ENCODE assay signal across 9 cellular contexts in the genomic region with DNA sequence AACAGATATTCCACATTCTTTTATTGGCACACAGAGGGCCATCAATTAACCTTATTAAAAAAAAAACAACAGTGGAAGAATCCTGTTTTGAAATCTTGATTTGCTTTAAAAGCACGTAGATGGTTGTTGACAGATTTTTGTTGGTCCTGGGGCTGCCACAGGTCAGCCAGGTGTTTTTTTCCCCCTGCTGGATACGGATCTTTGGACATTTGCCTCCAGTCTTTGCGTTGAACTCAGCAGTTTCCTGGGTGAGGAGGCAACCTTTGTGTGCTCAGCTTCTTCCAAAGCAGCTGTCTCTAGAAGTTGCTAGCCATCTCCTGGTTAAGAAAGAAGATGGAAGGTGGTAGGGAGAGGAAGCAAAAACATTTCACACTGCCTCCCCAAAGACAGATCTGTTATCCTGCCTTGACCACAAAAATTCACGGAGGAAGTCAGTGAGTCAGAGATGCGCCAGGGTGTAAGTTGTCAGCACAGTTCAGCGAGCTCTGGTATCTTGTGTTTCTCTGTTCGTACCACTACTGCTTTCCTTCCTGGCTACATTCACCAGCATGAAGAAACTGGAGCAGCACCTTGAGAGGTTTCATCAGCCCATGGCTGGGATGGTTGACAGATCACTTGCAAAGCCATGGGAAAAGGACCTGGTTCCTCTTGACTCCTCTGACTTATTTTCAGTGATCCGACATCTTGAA.
A peak's percentile ranks its signal among the peaks of the same experiment; 100 is the strongest.
DNase-seq lines count a peak whose midpoint lies in the region; ATAC-seq, FAIRE-seq and TF ChIP-seq lines count a peak whose summit lies in the region.
"Had no signal": no experiment of that assay in that cellular context is flagged by ENCODE, and none has a peak within 500 bp of the region (broad histone marks: within the 10 kb centered on the region; RNA-seq: fewer than 3 reads in every experiment).

No MANE protein-coding gene starts in this region.

- FAIRE-seq in kidney (lab: Jason Lieb, UNC), result no peak
- FAIRE-seq: G401.6 had no signal

- H3K27me3 ChIP-seq in HAP-1 (ENCODE audit: low read depth), result no peaks in the 10 kb centered on the region

- H3K9me3 ChIP-seq in kidney (ENCODE audit: control insufficient read depth in 1 of 2, low read length in 2 of 2), result no peaks in the 10 kb centered on the region
- no peaks in the 10 kb centered on the region for H3K9me3 ChIP-seq in HAP-1

- CTCF ChIA-PET in activated B cell treated with CpG ODN at 0.5 μM for 24 hours (lab: Charles Lee), result no interaction called here

- H3K9ac ChIP-seq in kidney (ENCODE audit: low read length in 2 of 2), result no peak overlapping the region

- intact Hi-C loops in activated B cell treated with CpG ODN at 0.5 μM for 24 hours (cut with micrococcal nuclease), result no loop called here
- intact Hi-C loops in kidney (cut with DNase I), result no loop called here

- H3K4me1 ChIP-seq in kidney (ENCODE audit: control insufficient read depth in 1 of 2, insufficient read depth in 1 of 2, low read depth in 1 of 2, low read length in 2 of 2) (peaks cover 14 to 19% of the 10 kb centered on the region in 2 donors), HAP-1 (no peaks in the 10 kb centered on the region)

- H3K36me3 Mint-ChIP-seq in activated B cell treated with CpG ODN at 0.5 μM for 24 hours (ENCODE audit: low read depth), result no peaks in the 10 kb centered on the region
- H3K36me3 Mint-ChIP-seq in endothelial cell (ENCODE audit: low read depth, unreplicated experiment), result peaks cover 4% of the 10 kb centered on the region

- H3K4me1 Mint-ChIP-seq in activated B cell treated with CpG ODN at 0.5 μM for 24 hours (peaks cover 14% of the 10 kb centered on the region), endothelial cell (ENCODE audit: unreplicated experiment) (peaks cover 42% of the 10 kb centered on the region)

- H3K4me3 Mint-ChIP-seq in activated B cell treated with CpG ODN at 0.5 μM for 24 hours, result peak overlapping the region; percentile 0
- H3K4me3 Mint-ChIP-seq in endothelial cell (ENCODE audit: unreplicated experiment), result no peak overlapping the region

- TF ChIP-seq CTCF in activated B cell treated with CpG ODN at 0.5 μM for 24 hours (IDR thresholded peaks at IDR 0.05) (no peak), endothelial cell (IDR thresholded peaks at IDR 0.05; ENCODE audit: unreplicated experiment) (no peak), kidney (IDR thresholded peaks at IDR 0.05; ENCODE audit: borderline replicate concordance, extremely low read depth, insufficient read depth) (no peak)

- H3K27me3 Mint-ChIP-seq in activated B cell treated with CpG ODN at 0.5 μM for 24 hours, result no peaks in the 10 kb centered on the region
- peaks cover 15% of the 10 kb centered on the region for H3K27me3 Mint-ChIP-seq in endothelial cell (ENCODE audit: unreplicated experiment)

- H3K4me3 ChIP-seq in kidney (ENCODE audit: low read length in 2 of 2), result no peak overlapping the region
- no peak overlapping the region for H3K4me3 ChIP-seq in HAP-1

- H3K9me3 Mint-ChIP-seq in activated B cell treated with CpG ODN at 0.5 μM for 24 hours (no peaks in the 10 kb centered on the region), endothelial cell (ENCODE audit: unreplicated experiment) (no peaks in the 10 kb centered on the region)

- ATAC-seq in HG03571 (IDR thresholded peaks at IDR 0.05; ENCODE audit: unreplicated experiment), result peak; percentile 65
- peak; percentile 82 for ATAC-seq in activated B cell treated with CpG ODN at 0.5 μM for 24 hours (ENCODE audit: low read depth)

- DNase-seq in stimulated activated CD4-positive, alpha-beta T cell treated with anti-CD3 and anti-CD28 coated beads, Interleukin-15, amount 100 ng/mL, for 24 hours, result peak; percentile 44
- DNase-seq in stimulated activated CD4-positive, alpha-beta T cell treated with anti-CD3 and anti-CD28 coated beads, Interleukin-12 subunit alpha, Interleukin-12 subunit beta, amount 100 ng/mL, for 4 hours, result no peak
- DNase-seq in activated B cell treated with CpG ODN at 0.5 μM for 24 hours (no peak), endothelial cell (ENCODE audit: low spot score) (no peak), kidney (no peak), HAP-1 (ENCODE audit: low spot score in 2 of 2) (no peak)
- DNase-seq in stimulated activated CD8-positive, alpha-beta memory T cell treated with anti-CD3 and anti-CD28 coated beads, Interleukin-15, amount 100 ng/mL, for 4 hours (ENCODE audit: low read depth in 2 of 2), result peak; percentile 39 to 46

- in situ Hi-C loops in HAP-1 (cut with MboI; ENCODE audit: low sequenced_read_pairs), result no loop called here

- H3K27ac ChIP-seq in kidney (ENCODE audit: low read depth in 2 of 2, low read length in 2 of 2), result no peak overlapping the region

- POLR2A ChIA-PET in activated B cell treated with CpG ODN at 0.5 μM for 24 hours (lab: Charles Lee), result no interaction called here

- H3K27ac Mint-ChIP-seq in activated B cell treated with CpG ODN at 0.5 μM for 24 hours, result peak overlapping the region; percentile 27
- peak overlapping the region; percentile 70 for H3K27ac Mint-ChIP-seq in endothelial cell (ENCODE audit: unreplicated experiment)

- H3K36me3 ChIP-seq in kidney (ENCODE audit: control insufficient read depth in 1 of 2, insufficient read depth in 2 of 2, low read length in 2 of 2) (no peaks in the 10 kb centered on the region), HAP-1 (replicated peaks) (no peaks in the 10 kb centered on the region)

Comparison
In these comparisons a context has a peak if more than half of its experiments do, and no peak if none do; other contexts are left out.
1. DNase-seq: peak in stimulated activated CD4-positive, alpha-beta T cell treated with anti-CD3 and anti-CD28 coated beads, Interleukin-15, amount 100 ng/mL, for 24 hours (single experiment) and stimulated activated CD8-positive, alpha-beta memory T cell treated with anti-CD3 and anti-CD28 coated beads, Interleukin-15, amount 100 ng/mL, for 4 hours (2 of 2); none in stimulated activated CD4-positive, alpha-beta T cell treated with anti-CD3 and anti-CD28 coated beads, Interleukin-12 subunit alpha, Interleukin-12 subunit beta, amount 100 ng/mL, for 4 hours (single experiment), activated B cell treated with CpG ODN at 0.5 μM for 24 hours (single experiment), endothelial cell (single experiment), kidney (single experiment) and HAP-1 (0 of 2).